In the genomic region with DNA sequence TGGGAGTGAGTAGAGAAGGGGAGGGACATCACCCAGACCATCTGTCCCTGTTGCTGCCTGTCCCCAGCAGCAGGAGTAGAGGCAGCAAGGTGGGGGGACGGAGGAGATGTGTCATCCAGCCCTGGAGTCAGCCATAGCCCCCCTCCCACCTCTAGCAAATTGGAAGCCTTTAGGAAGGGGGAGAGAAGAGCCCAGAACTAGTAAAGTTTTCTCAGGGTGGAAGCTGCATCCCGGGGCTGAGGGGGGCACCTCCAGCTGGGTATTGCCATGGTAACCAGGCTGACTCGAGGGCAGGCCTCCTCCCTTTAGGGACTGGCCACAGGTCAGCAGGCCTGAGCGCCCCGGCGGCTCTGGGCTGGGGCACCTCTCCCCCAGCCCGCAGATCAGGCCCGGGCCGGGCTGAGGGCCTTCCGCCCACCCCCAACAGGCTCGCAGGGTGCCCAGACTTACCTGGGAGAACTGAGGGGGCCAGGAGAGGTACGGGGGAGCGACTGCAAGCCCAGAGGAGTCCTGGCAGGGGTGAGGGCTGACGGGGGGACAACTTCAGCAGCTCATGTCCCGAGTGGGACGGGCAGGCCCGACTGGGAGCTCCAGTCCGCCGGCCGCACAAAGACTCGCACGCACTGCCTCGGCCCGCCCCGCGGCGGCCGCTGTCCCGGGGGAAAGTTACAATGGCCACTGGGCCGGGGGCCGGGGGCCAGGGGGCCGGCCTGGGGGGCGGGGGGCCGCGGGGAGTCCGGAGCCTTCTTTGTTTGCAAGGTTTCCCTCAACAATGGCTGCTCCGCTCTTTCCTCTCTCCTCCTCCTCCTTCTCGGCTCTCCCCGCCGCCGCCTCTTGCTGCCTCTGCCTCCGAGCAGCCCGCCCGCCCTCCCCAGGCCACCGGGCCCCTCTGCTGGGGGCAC, we compare ENCODE assay signal across 8 cellular contexts. TPM values are rescaled to one million over a fixed set of nuclear protein-coding genes. Genes with fewer than 3 reads are reported as not detected.
DNase-seq lines count a peak whose midpoint lies in the region; ATAC-seq, FAIRE-seq and TF ChIP-seq lines count a peak whose summit lies in the region.

No MANE protein-coding gene starts in this region.

- no peaks in the 10 kb centered on the region for H3K27me3 Mint-ChIP-seq in MCF 10A (ENCODE audit: insufficient read depth, unreplicated experiment)

- no peaks in the 10 kb centered on the region for H3K9me3 ChIP-seq in subcutaneous abdominal adipose tissue (ENCODE audit: control insufficient read depth in 5 of 5, low read length in 5 of 5)

- peaks cover 3 to 23% (median 23%) of the 10 kb centered on the region in 5 donors for H3K36me3 ChIP-seq in subcutaneous abdominal adipose tissue (ENCODE audit: control insufficient read depth in 5 of 5, insufficient read depth in 5 of 5, low read length in 5 of 5)

- peak overlapping the region; percentile 92 for H3K4me3 Mint-ChIP-seq in MCF 10A (ENCODE audit: unreplicated experiment)

- H3K4me1 ChIP-seq in subcutaneous abdominal adipose tissue (ENCODE audit: control insufficient read depth in 5 of 5, insufficient read depth in 5 of 5, low read length in 5 of 5), result peaks cover 22 to 68% (median 61%) of the 10 kb centered on the region in 5 donors

- no peak for FAIRE-seq in HTR-8/SVneo (lab: Jason Lieb, UNC)

- TF ChIP-seq CTCF in MCF 10A (IDR thresholded peaks at IDR 0.05; ENCODE audit: unreplicated experiment), result no peak

- H3K4me3 ChIP-seq in subcutaneous abdominal adipose tissue (ENCODE audit: low read depth in 1 of 5, low read length in 5 of 5), result peak overlapping the region; percentile 62 to 71 (median 64)

- peaks cover 55% of the 10 kb centered on the region for H3K4me1 Mint-ChIP-seq in MCF 10A (ENCODE audit: insufficient read depth, unreplicated experiment)

- peak overlapping the region; percentile 92 for H3K27ac Mint-ChIP-seq in MCF 10A (ENCODE audit: low read depth, unreplicated experiment)

- POLR2A ChIA-PET in MCF 10A (lab: Yijun Ruan, JAX), result interaction anchor here (0.5 to 4.9 kb wide), 20 partner anchors 9 to 853 kb away, joined by 3 to 33 read pairs (median 4); a partner anchor contains a TSS

- no TSS peak for BruUV-seq in MCF 10A (replicated peaks; lab: Mats Ljungman, UMichigan)

- peak overlapping the region; percentile 19 to 84 (median 63) for H3K9ac ChIP-seq in subcutaneous abdominal adipose tissue (ENCODE audit: low read length in 5 of 5)

- ATAC-seq in GM21423 (IDR thresholded peaks at IDR 0.05; ENCODE audit: unreplicated experiment) (peak; percentile 14), left lobe of liver (peak; percentile 25)

- CTCF ChIA-PET in MCF 10A (lab: Yijun Ruan, JAX), result interaction anchor here (0.5 to 1.1 kb wide), 8 partner anchors 14 to 295 kb away, joined by 3 to 10 read pairs (median 4); no protein-coding TSS in a partner anchor

- intact Hi-C loops in MCF 10A (cut with micrococcal nuclease), result no loop called here

- H3K36me3 Mint-ChIP-seq in MCF 10A (ENCODE audit: insufficient read depth, unreplicated experiment), result peaks cover 21% of the 10 kb centered on the region

- H3K9me3 Mint-ChIP-seq in MCF 10A (ENCODE audit: unreplicated experiment), result no peaks in the 10 kb centered on the region

- DNase-seq in COLO668 (lab: John Stamatoyannopoulos, UW; ENCODE audit: unreplicated experiment) (peak; percentile 22), NCI-H1694 treated with DMSO at 0.1 percent for 48 hours (lab: John Stamatoyannopoulos, UW) (peak; percentile 49), MCF 10A (ENCODE audit: unreplicated experiment) (no peak), left lobe of liver (ENCODE audit: low spot score) (no peak), SIG-M5 (lab: John Stamatoyannopoulos, UW) (no peak), HTR-8/SVneo (ENCODE audit: insufficient read length, low spot score) (no peak)

- H3K27me3 ChIP-seq in subcutaneous abdominal adipose tissue (ENCODE audit: control insufficient read depth in 5 of 5, insufficient read depth in 4 of 5, low read length in 5 of 5), result no peaks in the 10 kb centered on the region

- no peak overlapping the region for H3K27ac ChIP-seq in subcutaneous abdominal adipose tissue (ENCODE audit: low read depth, low read length)

RNA-seq across cellular contexts. Expression of a gene that starts 6.0 kb away (rescaled TPM):
- total RNA-seq in MCF 10A (2022) (28.9 and 31.7 TPM in 2 replicates), left lobe of liver (15.8 TPM)

RNA-seq across cellular contexts. Expression of a gene that starts 18.6 kb away (rescaled TPM):
- total RNA-seq in MCF 10A (2022), result 50.4 and 68.2 TPM in 2 replicates
- total RNA-seq in left lobe of liver, result 6.9 TPM

RNA-seq across cellular contexts. Expression of a gene that starts 38.0 kb away (rescaled TPM):
- total RNA-seq in MCF 10A (2022), result 122 and 168 TPM in 2 replicates
- total RNA-seq in left lobe of liver, result 19.3 TPM

RNA-seq across cellular contexts. Expression of a gene that starts 49.1 kb away (rescaled TPM):
- total RNA-seq in MCF 10A (2022), result 15.0 and 16.6 TPM in 2 replicates
- 10.3 TPM for total RNA-seq in left lobe of liver

RNA-seq across cellular contexts. Expression of a gene that starts 58.2 kb away (rescaled TPM):
- total RNA-seq in MCF 10A (2022), result 17.6 and 18.9 TPM in 2 replicates
- total RNA-seq in left lobe of liver, result 13.6 TPM

Comparison
In these comparisons a context has a peak if more than half of its experiments do, and no peak if none do; other contexts are left out.
1. DNase-seq: peak in COLO668 (single experiment) and NCI-H1694 treated with DMSO at 0.1 percent for 48 hours (single experiment); none in MCF 10A (single experiment), left lobe of liver (single experiment), SIG-M5 (single experiment) and HTR-8/SVneo (single experiment).